ENCODE assay signal across 9 cellular contexts in genomic region chr1:20526267-20526666, GRCh38. TPM values are rescaled to one million over a fixed set of nuclear protein-coding genes. Genes with fewer than 3 reads are reported as not detected.
"Had no signal": no experiment of that assay in that cellular context is flagged by ENCODE, and none has a peak within 500 bp of the region (broad histone marks: within the 10 kb centered on the region; RNA-seq: fewer than 3 reads in every experiment).

No MANE protein-coding gene starts in this region.

- DNase-seq: GDM1, GF-D8 had no signal

- H3K4me3 ChIP-seq: GM12878 had no signal

- FAIRE-seq: G401.6, GM12878, GM12891, GM12892, GM18507, GM19239 had no signal

- ATAC-seq: GM12878 had no signal

RNA-seq across cellular contexts. Expression of gene FAM43B, which starts 26.1 kb away (rescaled TPM):
- total RNA-seq: GM12878 had no signal
- polyA plus RNA-seq: GM12878 had no signal

RNA-seq across cellular contexts. Expression of gene CAMK2N1, which starts 40.3 kb away (rescaled TPM):
- total RNA-seq: G401 had no signal
- polyA plus RNA-seq: GM12878 had no signal
